25 cellular contexts compared by ENCODE assay signal in the genomic region with DNA sequence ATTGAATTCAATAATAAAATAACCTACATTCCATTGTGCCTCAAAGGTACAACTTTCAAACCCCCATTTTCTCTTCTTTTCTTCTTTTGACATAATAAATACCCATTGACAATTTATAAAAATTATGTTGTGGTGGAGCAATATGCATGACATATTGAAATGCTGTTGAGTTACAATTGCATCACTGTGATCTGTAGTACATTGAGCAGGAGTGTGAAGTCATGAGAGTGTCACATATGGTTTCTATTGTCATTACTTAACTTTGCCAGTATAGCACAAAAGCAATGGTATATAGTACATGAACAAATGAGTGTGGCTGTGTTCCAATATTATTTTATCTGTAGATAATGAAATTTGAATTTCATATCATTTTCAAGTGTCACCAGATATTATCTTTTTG.
"Had no signal": no experiment of that assay in that cellular context is flagged by ENCODE, and none has a peak within 500 bp of the region (broad histone marks: within the 10 kb centered on the region; RNA-seq: fewer than 3 reads in every experiment).

No MANE protein-coding gene starts in this region.

- H3K27ac ChIP-seq: neural progenitor cell, ovary, parathyroid adenoma, psoas muscle, right lobe of liver, sigmoid colon, stomach, thoracic aorta, thyroid gland, tibial nerve, upper lobe of left lung, vagina had no signal

- H3K9ac ChIP-seq: neural progenitor cell, parathyroid adenoma had no signal

- H3K9me3 ChIP-seq: ovary, psoas muscle, right lobe of liver, sigmoid colon, stomach, thoracic aorta, thyroid gland, tibial nerve, upper lobe of left lung, vagina had no signal

- ATAC-seq: natural killer cell; psoas muscle; right cardiac atrium; right lobe of liver; stimulated activated effector memory CD8-positive, alpha-beta T cell treated with anti-CD3 and anti-CD28 coated beads, Interleukin-12 subunit alpha, Interleukin-12 subunit beta, amount 100 ng/mL, for 72 hours; stimulated activated naive B cell treated with anti-CD40 and anti-IgM and Interleukin-4, amounts not matched to agents 10 μg/mL and 1 μg/mL and 100 μg/mL, for 72 hours had no signal

- DNase-seq: natural killer cell; occipital lobe; ovary; posterior cingulate gyrus; psoas muscle; right cardiac atrium; right lobe of liver; sigmoid colon; small intestine; stimulated activated CD4-positive, alpha-beta T cell treated with anti-CD3 and anti-CD28 coated beads, Interleukin-15, amount 100 ng/mL, for 24 hours; stimulated activated CD4-positive, alpha-beta T cell treated with anti-CD3 and anti-CD28 coated beads, Interleukin-2, amount 100 ng/mL, for 24 hours; stimulated activated CD4-positive, alpha-beta T cell treated with anti-CD3 and anti-CD28 coated beads, Interleukin-2, amount 100 ng/mL, for 48 hours; stimulated activated CD4-positive, alpha-beta T cell treated with anti-CD3 and anti-CD28 coated beads, Interleukin-4, amount 100 ng/mL, for 24 hours; stimulated activated naive B cell treated with anti-CD40 and anti-IgM and Interleukin-4, amounts not matched to agents 10 μg/mL and 1 μg/mL and 100 μg/mL, for 72 hours; stimulated activated naive CD4-positive, alpha-beta T cell treated with Interleukin-2 at 50 U/mL for 16 hours; stomach; thyroid gland; trophoblast cell; upper lobe of left lung had no signal

- H3K4me1 ChIP-seq: neural progenitor cell, parathyroid adenoma, psoas muscle, right lobe of liver, sigmoid colon, stomach, thyroid gland, tibial nerve, upper lobe of left lung had no signal

- H3K79me2 ChIP-seq: parathyroid adenoma had no signal

- H3K4me3 ChIP-seq: neural progenitor cell, ovary, psoas muscle, right lobe of liver, sigmoid colon, stomach, thoracic aorta, thyroid gland, tibial nerve, upper lobe of left lung, vagina had no signal

- H3K36me3 ChIP-seq: neural progenitor cell, ovary, right lobe of liver, sigmoid colon, stomach, thoracic aorta, thyroid gland, tibial nerve, upper lobe of left lung, vagina had no signal

- H3K4me2 ChIP-seq: neural progenitor cell had no signal

- H2AFZ ChIP-seq: neural progenitor cell, parathyroid adenoma had no signal

- H3K27me3 ChIP-seq: neural progenitor cell, ovary, right lobe of liver, sigmoid colon, stomach, thyroid gland, tibial nerve, upper lobe of left lung, vagina had no signal
